18 cellular contexts compared by ENCODE assay signal in genomic region chr2:191189112-191189635, GRCh38. TPM values are rescaled to one million over a fixed set of nuclear protein-coding genes. Genes with fewer than 3 reads are reported as not detected.
DNase-seq lines count a peak whose midpoint lies in the region; ATAC-seq, FAIRE-seq and TF ChIP-seq lines count a peak whose summit lies in the region.
"Had no signal": no experiment of that assay in that cellular context is flagged by ENCODE, and none has a peak within 500 bp of the region (broad histone marks: within the 10 kb centered on the region; RNA-seq: fewer than 3 reads in every experiment).

No MANE protein-coding gene starts in this region.

- no peaks in the 10 kb centered on the region for H3K27me3 Mint-ChIP-seq in HFFc6 (ENCODE audit: insufficient read depth)
- no peaks in the 10 kb centered on the region for H3K27me3 Mint-ChIP-seq in activated CD8-positive, alpha-beta T cell treated with anti-CD3 and anti-CD28 coated beads for 36 hours

- H3K4me1 Mint-ChIP-seq in HFFc6 (ENCODE audit: low read depth) = peaks cover 27% of the 10 kb centered on the region
- H3K4me1 Mint-ChIP-seq in activated CD8-positive, alpha-beta T cell treated with anti-CD3 and anti-CD28 coated beads for 36 hours (ENCODE audit: low read depth) = peaks cover 70% of the 10 kb centered on the region
- H3K4me1 Mint-ChIP-seq: H9 had no signal

- POLR2A ChIA-PET in activated CD8-positive, alpha-beta T cell treated with anti-CD3 and anti-CD28 coated beads for 36 hours (lab: Charles Lee) = interaction anchor here (0.6 to 1.2 kb wide), 2 partner anchors 57 to 140 kb away, joined by 3 read pairs; no protein-coding TSS in a partner anchor
- POLR2A ChIA-PET in HepG2 (lab: Yijun Ruan, JAX) = no interaction called here

- TF ChIP-seq EP300 in HepG2 (IDR thresholded peaks at IDR 0.05; ENCODE audit: low read depth in 2 of 2, low read length in 2 of 2) (no peak), HepG2 (CRISPR knock-in tag; IDR thresholded peaks at IDR 0.05; ENCODE audit: borderline replicate concordance) (no peak)

- peaks cover 6% of the 10 kb centered on the region; the same call in 1 of the 2 replicates for H3K9me3 ChIP-seq in HepG2 (ENCODE audit: low read length)
- H3K9me3 ChIP-seq: lower lobe of right lung, neutrophil, sigmoid colon had no signal

- no peaks in the 10 kb centered on the region for H3K79me2 ChIP-seq in HepG2 (ENCODE audit: insufficient read depth, low read length)

- no peak for ATAC-seq in activated CD8-positive, alpha-beta T cell treated with anti-CD3 and anti-CD28 coated beads for 36 hours
- no peak for ATAC-seq in HepG2
- ATAC-seq in HG03571 (IDR thresholded peaks at IDR 0.05; ENCODE audit: unreplicated experiment) = no peak
- ATAC-seq: lower lobe of right lung, Right ventricle myocardium inferior had no signal

- no peaks in the 10 kb centered on the region for H3K36me3 Mint-ChIP-seq in HFFc6 (ENCODE audit: low read depth)
- H3K36me3 Mint-ChIP-seq in activated CD8-positive, alpha-beta T cell treated with anti-CD3 and anti-CD28 coated beads for 36 hours (ENCODE audit: low read depth) = peaks cover 26% of the 10 kb centered on the region

- no peak overlapping the region for H3K27ac ChIP-seq in HepG2 (ENCODE audit: extremely low read length, insufficient read depth, low read length)
- H3K27ac ChIP-seq: KMS-11, lower lobe of right lung, neutrophil, sigmoid colon had no signal

- intact Hi-C loops in activated CD8-positive, alpha-beta T cell treated with anti-CD3 and anti-CD28 coated beads for 36 hours (cut with micrococcal nuclease) = no loop called here
- intact Hi-C loops in HepG2 (cut with micrococcal nuclease; ENCODE audit: unreplicated experiment) = no loop called here

- BruUV-seq in HepG2 (replicated peaks; lab: Mats Ljungman, UMichigan) = no TSS peak

- DNase-seq in SHP77 treated with DMSO at 0.1 percent for 48 hours (lab: John Stamatoyannopoulos, UW) (peak; percentile 35), SHP77 (lab: John Stamatoyannopoulos, UW) (no peak), HFFc6 (no peak), HepG2 (ENCODE audit: low spot score) (no peak), NOMO-1 treated with DMSO at 0.1 percent for 48 hours (lab: John Stamatoyannopoulos, UW; ENCODE audit: unreplicated experiment) (no peak), GM13977 (ENCODE audit: low spot score) (no peak)
- no peak for DNase-seq in activated CD8-positive, alpha-beta T cell treated with anti-CD3 and anti-CD28 coated beads for 36 hours
- DNase-seq: COR-L47, cortex of kidney, H9, lower lobe of right lung, NCI-H187 treated with DMSO at 0.1 percent for 48 hours, sigmoid colon had no signal

- TF ChIP-seq POLR2A in HepG2 (IDR thresholded peaks at IDR 0.05; ENCODE audit: insufficient read depth in 1 of 2, low read depth in 2 of 2, low read length in 2 of 2) = no peak

- H3K9ac ChIP-seq in HepG2 (ENCODE audit: insufficient read depth, low read depth, low read length) = no peak overlapping the region
- H3K9ac ChIP-seq: KMS-11 had no signal

- no peak overlapping the region for H3K27ac Mint-ChIP-seq in HFFc6
- peak overlapping the region; percentile 60 for H3K27ac Mint-ChIP-seq in activated CD8-positive, alpha-beta T cell treated with anti-CD3 and anti-CD28 coated beads for 36 hours

- no peaks in the 10 kb centered on the region for H3K9me3 Mint-ChIP-seq in HFFc6
- peaks cover 19% of the 10 kb centered on the region for H3K9me3 Mint-ChIP-seq in activated CD8-positive, alpha-beta T cell treated with anti-CD3 and anti-CD28 coated beads for 36 hours

- no peak for TF ChIP-seq RAD21 in HepG2 (CRISPR knock-in tag; IDR thresholded peaks at IDR 0.05)

- no peaks in the 10 kb centered on the region for H3K36me3 ChIP-seq in HepG2 (replicated peaks in 1 of 2; ENCODE audit: control insufficient read depth in 1 of 2, insufficient read depth in 2 of 2, low read length in 2 of 2)
- H3K36me3 ChIP-seq: lower lobe of right lung, neutrophil, sigmoid colon had no signal

- WGBS in HepG2 (ENCODE audit: low lambda C conversion rate) = 63% methylated on average over 8 of the region's 8 CpGs

- H3K4me1 ChIP-seq in HepG2 (ENCODE audit: insufficient read depth, low read length) = 0 out of 2 replicates have a peak, but pooled peaks cover 12% of the 10 kb centered on the region
- H3K4me1 ChIP-seq: lower lobe of right lung, sigmoid colon had no signal

- no peaks in the 10 kb centered on the region for H4K20me1 ChIP-seq in HepG2 (ENCODE audit: insufficient read depth, low read length)

- H3K4me2 ChIP-seq in HepG2 (ENCODE audit: low read depth, low read length) = peak overlapping the region; percentile 46
- H3K4me2 ChIP-seq: KMS-11 had no signal

- no peaks in the 10 kb centered on the region for H3K27me3 ChIP-seq in HepG2 (ENCODE audit: control insufficient read depth in 1 of 2, insufficient read depth in 2 of 2, low read length in 2 of 2)
- H3K27me3 ChIP-seq: sigmoid colon had no signal

- CTCF ChIA-PET in activated CD8-positive, alpha-beta T cell treated with anti-CD3 and anti-CD28 coated beads for 36 hours (lab: Charles Lee) = interaction anchor here (1.2 to 1.9 kb wide), 4 partner anchors 17 to 34 kb away, joined by 4 to 6 read pairs (median 5); no protein-coding TSS in a partner anchor
- CTCF ChIA-PET in HepG2 (lab: Yijun Ruan, JAX; ENCODE audit: low intra/inter-chr PET ratio, low total read pairs) = no interaction called here

- H3K4me3 ChIP-seq in HepG2 (replicated peaks in 1 of 3; ENCODE audit: insufficient read depth in 1 of 3, low read depth in 2 of 3, low read length in 3 of 3) = peak overlapping the region in 2 of 3 experiments; percentile 7 to 11; a peak in 4 of 6 replicates
- H3K4me3 ChIP-seq: lower lobe of right lung, sigmoid colon had no signal

- TF ChIP-seq CTCF in HFFc6 (IDR thresholded peaks at IDR 0.05) (no peak), HepG2 (CRISPR knock-in tag; IDR thresholded peaks at IDR 0.05) (no peak), GM13977 (IDR thresholded peaks at IDR 0.05; ENCODE audit: extremely low read depth, insufficient read depth, missing control alignments) (no peak)
- TF ChIP-seq CTCF in activated CD8-positive, alpha-beta T cell treated with anti-CD3 and anti-CD28 coated beads for 36 hours (IDR thresholded peaks at IDR 0.05) = no peak

- peak overlapping the region; percentile 90 for H2AFZ ChIP-seq in HepG2 (ENCODE audit: low read length)

- peak overlapping the region; percentile 53 for H3K4me3 Mint-ChIP-seq in HFFc6
- H3K4me3 Mint-ChIP-seq in activated CD8-positive, alpha-beta T cell treated with anti-CD3 and anti-CD28 coated beads for 36 hours = no peak overlapping the region
- H3K4me3 Mint-ChIP-seq: H9 had no signal

- no peak for FAIRE-seq in HepG2 (lab: Jason Lieb, UNC)
- FAIRE-seq: A204.1 had no signal

- in situ Hi-C loops in HepG2 (cut with HindIII; ENCODE audit: extremely low pct_ligation_motif_present, low pct_unique_long_range_greater_than_20kb) = no loop called here
- in situ Hi-C loops in GM13977 (cut with MboI; ENCODE audit: low pct_unique_long_range_greater_than_20kb, low sequenced_read_pairs, unreplicated experiment) = no loop called here

RNA-seq across cellular contexts. Expression of gene STAT4, which starts 38.4 kb away (rescaled TPM):
- 1 to 10 TPM in 1 of 6 experiments, under 1 TPM in 5; 0.31 to 1.1 (median 0.47) TPM for total RNA-seq in HFFc6 (2021; fragmentation: NEBNext Ultra II Directional; extraction: Animal tissue kit (Norgen Biotek cat#: 25700))
- 10 to 100 TPM; 70.8 to 72.2 TPM for total RNA-seq in activated CD8-positive, alpha-beta T cell treated with anti-CD3 and anti-CD28 coated beads for 36 hours
- not detected in 2 replicates for total RNA-seq in HepG2 (2016; rRNA removed; fragmentation: Illumina TruSeq; extraction: Trizol)
- not detected in 2 replicates for total RNA-seq in HepG2 (2016; cell fraction: cytosol; rRNA removed; fragmentation: Illumina TruSeq; extraction: Trizol; ENCODE audit: low read depth)
- 0.09 TPM in 1 of 2 replicates, not detected in the other for total RNA-seq in HepG2 (2016; cell fraction: insoluble cytoplasmic fraction; rRNA removed; fragmentation: Illumina TruSeq; extraction: Trizol)
- total RNA-seq in HepG2 (2016; cell fraction: membrane; rRNA removed; fragmentation: Illumina TruSeq; extraction: Trizol) = 0.09 TPM in 1 of 2 replicates, not detected in the other
- 0.43 TPM in 1 of 2 replicates, not detected in the other for total RNA-seq in HepG2 (2016; cell fraction: nucleus; rRNA removed; fragmentation: Illumina TruSeq; extraction: Trizol)
- 0.37 and 0.40 TPM in 2 replicates for polyA plus RNA-seq in HepG2 (2011; rRNA removed)
- 0.14 and 0.19 TPM in 2 replicates for polyA plus RNA-seq in HepG2 (2011; cell fraction: cytosol; rRNA removed)
- polyA plus RNA-seq in HepG2 (2011; cell fraction: nucleus; rRNA removed) = 1.0 and 1.4 TPM in 2 replicates
- polyA plus RNA-seq in HepG2 (2012) = 0.20 and 0.23 TPM in 2 replicates
- polyA plus RNA-seq in HepG2 (2016; cell fraction: cytosol; fragmentation: Illumina TruSeq; extraction: Trizol; ENCODE audit: low read depth) = not detected in 2 replicates
- not detected in 2 replicates for polyA plus RNA-seq in HepG2 (2016; cell fraction: insoluble cytoplasmic fraction; fragmentation: Illumina TruSeq; extraction: Trizol; ENCODE audit: low read depth)
- not detected in 2 replicates for polyA plus RNA-seq in HepG2 (2016; cell fraction: membrane; fragmentation: Illumina TruSeq; extraction: Trizol; ENCODE audit: low read depth)
- 0.16 and 0.21 TPM in 2 replicates for polyA plus RNA-seq in HepG2 (2016; cell fraction: nucleus; fragmentation: Illumina TruSeq; extraction: Trizol; ENCODE audit: insufficient read depth, low read depth)
- polyA minus RNA-seq in HepG2 (2011; rRNA and poly(A)+ RNA removed; ENCODE audit: low replicate concordance) = 0.50 and 0.63 TPM in 2 replicates
- polyA minus RNA-seq in HepG2 (2011; cell fraction: cytosol; rRNA and poly(A)+ RNA removed) = 0.30 TPM in 1 of 2 replicates, not detected in the other
- 3.6 and 4.0 TPM in 2 replicates for polyA minus RNA-seq in HepG2 (2011; cell fraction: nucleus; rRNA and poly(A)+ RNA removed)

RNA-seq across cellular contexts. Expression of gene MYO1B, which starts 56.0 kb away (rescaled TPM):
- 100 to 1,000 TPM; 214 to 254 (median 236) TPM for total RNA-seq in HFFc6 (2021; fragmentation: NEBNext Ultra II Directional; extraction: Animal tissue kit (Norgen Biotek cat#: 25700))
- 10 to 100 TPM; 43.2 to 44.8 TPM for total RNA-seq in activated CD8-positive, alpha-beta T cell treated with anti-CD3 and anti-CD28 coated beads for 36 hours
- total RNA-seq in HepG2 (2016; rRNA removed; fragmentation: Illumina TruSeq; extraction: Trizol) = 89.8 and 134 TPM in 2 replicates
- total RNA-seq in HepG2 (2016; cell fraction: cytosol; rRNA removed; fragmentation: Illumina TruSeq; extraction: Trizol; ENCODE audit: low read depth) = 6.6 and 8.5 TPM in 2 replicates
- total RNA-seq in HepG2 (2016; cell fraction: insoluble cytoplasmic fraction; rRNA removed; fragmentation: Illumina TruSeq; extraction: Trizol) = 89.7 and 128 TPM in 2 replicates
- 27.4 and 29.4 TPM in 2 replicates for total RNA-seq in HepG2 (2016; cell fraction: membrane; rRNA removed; fragmentation: Illumina TruSeq; extraction: Trizol)
- 108 and 113 TPM in 2 replicates for total RNA-seq in HepG2 (2016; cell fraction: nucleus; rRNA removed; fragmentation: Illumina TruSeq; extraction: Trizol)
- polyA plus RNA-seq in HepG2 (2011; rRNA removed) = 29.5 and 36.9 TPM in 2 replicates
- 14.6 and 19.2 TPM in 2 replicates for polyA plus RNA-seq in HepG2 (2011; cell fraction: cytosol; rRNA removed)
- 34.7 and 34.9 TPM in 2 replicates for polyA plus RNA-seq in HepG2 (2011; cell fraction: nucleus; rRNA removed)
- polyA plus RNA-seq in HepG2 (2012) = 29.4 and 36.8 TPM in 2 replicates
- 2.2 and 2.6 TPM in 2 replicates for polyA plus RNA-seq in HepG2 (2016; cell fraction: cytosol; fragmentation: Illumina TruSeq; extraction: Trizol; ENCODE audit: low read depth)
- polyA plus RNA-seq in HepG2 (2016; cell fraction: insoluble cytoplasmic fraction; fragmentation: Illumina TruSeq; extraction: Trizol; ENCODE audit: low read depth) = 101 and 106 TPM in 2 replicates
- polyA plus RNA-seq in HepG2 (2016; cell fraction: membrane; fragmentation: Illumina TruSeq; extraction: Trizol; ENCODE audit: low read depth) = 8.4 and 10.5 TPM in 2 replicates
- 79.1 and 80.1 TPM in 2 replicates for polyA plus RNA-seq in HepG2 (2016; cell fraction: nucleus; fragmentation: Illumina TruSeq; extraction: Trizol; ENCODE audit: insufficient read depth, low read depth)
- 12.3 and 50.8 TPM in 2 replicates for polyA minus RNA-seq in HepG2 (2011; rRNA and poly(A)+ RNA removed; ENCODE audit: low replicate concordance)
- polyA minus RNA-seq in HepG2 (2011; cell fraction: cytosol; rRNA and poly(A)+ RNA removed) = 45.9 and 51.5 TPM in 2 replicates
- 155 and 169 TPM in 2 replicates for polyA minus RNA-seq in HepG2 (2011; cell fraction: nucleus; rRNA and poly(A)+ RNA removed)

Comparison
In these comparisons a context has a peak if more than half of its experiments do, and no peak if none do; other contexts are left out.
1. RNA of gene STAT4, which starts 38.4 kb away (total RNA-seq): 70.8 to 72.2 TPM in activated CD8-positive, alpha-beta T cell treated with anti-CD3 and anti-CD28 coated beads for 36 hours; 0.31 to 1.1 TPM in HFFc6 and 0.09 to 0.43 TPM in HepG2; every median in the first group is over 10 times any median in the second.